ENCODE assay signal across 1 cellular context in the genomic region with DNA sequence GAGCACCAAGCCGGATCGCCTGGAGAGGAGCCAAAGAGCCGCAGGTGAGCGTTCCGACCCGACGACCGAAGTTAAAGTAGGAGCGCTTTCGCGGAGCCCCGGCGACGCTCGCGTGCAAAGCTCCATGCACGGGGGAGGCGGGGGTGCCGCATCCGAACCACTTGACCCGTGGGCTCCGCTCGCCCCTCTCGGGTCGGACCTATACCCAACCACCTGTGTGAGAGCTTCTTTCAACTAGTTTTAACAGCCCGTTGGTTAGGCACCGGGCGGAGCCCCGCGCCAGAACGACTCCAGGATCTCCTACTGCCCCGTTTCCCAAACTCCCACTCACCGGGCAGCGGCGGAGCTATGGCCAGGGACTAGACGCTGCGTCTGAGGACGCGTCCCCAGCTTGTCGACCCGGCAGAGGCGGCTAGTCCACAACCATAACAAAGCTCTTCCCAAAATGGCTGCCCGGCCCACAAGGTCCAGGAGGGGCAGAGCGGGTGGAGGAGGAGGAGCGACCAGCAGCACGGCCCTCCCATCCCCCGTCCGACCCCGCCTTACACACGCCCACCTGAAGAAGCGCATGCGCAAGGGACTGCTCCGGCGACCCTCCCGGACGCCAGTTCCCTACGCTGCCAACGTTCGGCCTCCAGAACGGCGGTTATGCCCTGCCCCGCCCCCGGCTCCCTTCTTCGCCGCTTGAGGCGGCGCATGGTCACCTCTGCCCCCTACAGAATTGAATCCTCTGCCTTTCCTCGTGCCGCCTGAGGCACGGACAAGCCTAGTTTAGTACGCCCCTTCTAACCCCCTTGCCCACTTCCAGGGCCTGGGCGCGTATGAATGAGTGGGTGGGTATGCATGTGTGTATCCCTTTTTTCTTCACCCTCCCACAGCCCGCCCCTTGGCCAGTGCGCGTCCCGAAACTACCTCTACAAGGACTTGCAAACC.
TF ChIP-seq lines count a peak whose summit lies in the region.

GPBP1L1 (minus strand) TSS at position 453 of the 933 bp plus-strand sequence. CDS start 27,446 bp downstream, outside the sequence.

TF ChIP-seq in K562, 482 proteins besides CTCF, POLR2A, EP300 and RAD21 (continued from another document and continues in another):
- TF ChIP-seq, protein P1, sequence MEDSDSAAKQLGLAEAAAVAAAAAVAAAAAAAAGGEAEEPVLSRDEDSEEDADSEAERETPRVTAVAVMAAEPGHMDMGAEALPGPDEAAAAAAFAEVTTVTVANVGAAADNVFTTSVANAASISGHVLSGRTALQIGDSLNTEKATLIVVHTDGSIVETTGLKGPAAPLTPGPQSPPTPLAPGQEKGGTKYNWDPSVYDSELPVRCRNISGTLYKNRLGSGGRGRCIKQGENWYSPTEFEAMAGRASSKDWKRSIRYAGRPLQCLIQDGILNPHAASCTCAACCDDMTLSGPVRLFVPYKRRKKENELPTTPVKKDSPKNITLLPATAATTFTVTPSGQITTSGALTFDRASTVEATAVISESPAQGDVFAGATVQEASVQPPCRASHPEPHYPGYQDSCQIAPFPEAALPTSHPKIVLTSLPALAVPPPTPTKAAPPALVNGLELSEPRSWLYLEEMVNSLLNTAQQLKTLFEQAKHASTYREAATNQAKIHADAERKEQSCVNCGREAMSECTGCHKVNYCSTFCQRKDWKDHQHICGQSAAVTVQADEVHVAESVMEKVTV (CRISPR knock-in tag; IDR thresholded peaks at IDR 0.05), result 0 out of 2 replicates have a peak, but pooled peaks have one; percentile 31
- TF ChIP-seq, protein P2, sequence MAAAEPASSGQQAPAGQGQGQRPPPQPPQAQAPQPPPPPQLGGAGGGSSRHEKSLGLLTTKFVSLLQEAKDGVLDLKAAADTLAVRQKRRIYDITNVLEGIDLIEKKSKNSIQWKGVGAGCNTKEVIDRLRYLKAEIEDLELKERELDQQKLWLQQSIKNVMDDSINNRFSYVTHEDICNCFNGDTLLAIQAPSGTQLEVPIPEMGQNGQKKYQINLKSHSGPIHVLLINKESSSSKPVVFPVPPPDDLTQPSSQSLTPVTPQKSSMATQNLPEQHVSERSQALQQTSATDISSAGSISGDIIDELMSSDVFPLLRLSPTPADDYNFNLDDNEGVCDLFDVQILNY (CRISPR knock-in tag; IDR thresholded peaks at IDR 0.05), result peak; percentile 90
- 0 out of 2 replicates have a peak, but pooled peaks have one; percentile 82 for TF ChIP-seq NR2F6 (CRISPR knock-in tag; IDR thresholded peaks at IDR 0.05)
- TF ChIP-seq, protein P3, sequence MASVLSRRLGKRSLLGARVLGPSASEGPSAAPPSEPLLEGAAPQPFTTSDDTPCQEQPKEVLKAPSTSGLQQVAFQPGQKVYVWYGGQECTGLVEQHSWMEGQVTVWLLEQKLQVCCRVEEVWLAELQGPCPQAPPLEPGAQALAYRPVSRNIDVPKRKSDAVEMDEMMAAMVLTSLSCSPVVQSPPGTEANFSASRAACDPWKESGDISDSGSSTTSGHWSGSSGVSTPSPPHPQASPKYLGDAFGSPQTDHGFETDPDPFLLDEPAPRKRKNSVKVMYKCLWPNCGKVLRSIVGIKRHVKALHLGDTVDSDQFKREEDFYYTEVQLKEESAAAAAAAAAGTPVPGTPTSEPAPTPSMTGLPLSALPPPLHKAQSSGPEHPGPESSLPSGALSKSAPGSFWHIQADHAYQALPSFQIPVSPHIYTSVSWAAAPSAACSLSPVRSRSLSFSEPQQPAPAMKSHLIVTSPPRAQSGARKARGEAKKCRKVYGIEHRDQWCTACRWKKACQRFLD (CRISPR knock-in tag; IDR thresholded peaks at IDR 0.05), result no peak; the same call in 1 of the 2 replicates
- TF ChIP-seq ARID4B (CRISPR knock-in tag; IDR thresholded peaks at IDR 0.05), result peak; percentile 26; the same call in 1 of the 2 replicates
- no peak; the same call in 1 of the 2 replicates for TF ChIP-seq IFI16 (CRISPR knock-in tag; IDR thresholded peaks at IDR 0.05)
- peak; percentile 37 for TF ChIP-seq BRD9 (IDR thresholded peaks at IDR 0.05; ENCODE audit: low read depth, partially characterized antibody)
- TF ChIP-seq MECOM (CRISPR knock-in tag; IDR thresholded peaks at IDR 0.05), result peak; percentile 51
- TF ChIP-seq OTX1 (CRISPR knock-in tag; IDR thresholded peaks at IDR 0.05), result peak; percentile 43; the same call in 1 of the 2 replicates
- no peak for TF ChIP-seq XRCC5 (IDR thresholded peaks at IDR 0.05; ENCODE audit: low read depth, low read length)
- no peak for TF ChIP-seq ZFP36 (IDR thresholded peaks at IDR 0.05; ENCODE audit: low read depth, low read length, partially characterized antibody)
- TF ChIP-seq, protein P4, sequence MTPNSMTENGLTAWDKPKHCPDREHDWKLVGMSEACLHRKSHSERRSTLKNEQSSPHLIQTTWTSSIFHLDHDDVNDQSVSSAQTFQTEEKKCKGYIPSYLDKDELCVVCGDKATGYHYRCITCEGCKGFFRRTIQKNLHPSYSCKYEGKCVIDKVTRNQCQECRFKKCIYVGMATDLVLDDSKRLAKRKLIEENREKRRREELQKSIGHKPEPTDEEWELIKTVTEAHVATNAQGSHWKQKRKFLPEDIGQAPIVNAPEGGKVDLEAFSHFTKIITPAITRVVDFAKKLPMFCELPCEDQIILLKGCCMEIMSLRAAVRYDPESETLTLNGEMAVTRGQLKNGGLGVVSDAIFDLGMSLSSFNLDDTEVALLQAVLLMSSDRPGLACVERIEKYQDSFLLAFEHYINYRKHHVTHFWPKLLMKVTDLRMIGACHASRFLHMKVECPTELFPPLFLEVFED (CRISPR knock-in tag; conservative IDR thresholded peaks at IDR 0.05), result peak; percentile 48; the same call in 1 of the 2 replicates
- TF ChIP-seq SMARCE1 (IDR thresholded peaks at IDR 0.05), result 0 out of 2 replicates have a peak, but pooled peaks have one; percentile 69
- TF ChIP-seq FOXK2 (conservative IDR thresholded peaks at IDR 0.05 in 1 of 2, IDR thresholded peaks at IDR 0.05 in 1 of 2; ENCODE audit: low read depth in 2 of 2), result peak; percentile 17 to 23; a peak in 3 of 4 replicates
- peak; percentile 42 for TF ChIP-seq TFAP4 (CRISPR knock-in tag; IDR thresholded peaks at IDR 0.05; ENCODE audit: borderline replicate concordance)
- TF ChIP-seq MAFF (IDR thresholded peaks at IDR 0.05; ENCODE audit: low read length), result no peak
- TF ChIP-seq, protein P5, sequence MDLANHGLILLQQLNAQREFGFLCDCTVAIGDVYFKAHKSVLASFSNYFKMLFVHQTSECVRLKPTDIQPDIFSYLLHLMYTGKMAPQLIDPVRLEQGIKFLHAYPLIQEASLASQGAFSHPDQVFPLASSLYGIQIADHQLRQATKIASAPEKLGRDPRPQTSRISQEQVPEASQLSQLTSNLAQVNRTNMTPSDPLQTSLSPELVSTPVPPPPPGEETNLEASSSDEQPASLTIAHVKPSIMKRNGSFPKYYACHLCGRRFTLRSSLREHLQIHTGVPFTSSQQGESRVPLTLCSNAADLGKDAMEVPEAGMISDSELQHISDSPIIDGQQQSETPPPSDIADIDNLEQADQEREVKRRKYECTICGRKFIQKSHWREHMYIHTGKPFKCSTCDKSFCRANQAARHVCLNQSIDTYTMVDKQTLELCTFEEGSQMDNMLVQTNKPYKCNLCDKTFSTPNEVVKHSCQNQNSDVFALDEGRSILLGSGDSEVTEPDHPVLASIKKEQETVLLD (IDR thresholded peaks at IDR 0.05), result peak; percentile 96
- TF ChIP-seq BRD4 (IDR thresholded peaks at IDR 0.05), result peak; percentile 87
- peak; percentile 67; the same call in 1 of the 2 replicates for TF ChIP-seq HNRNPL (IDR thresholded peaks at IDR 0.05; ENCODE audit: low read depth, low read length)
- peak; percentile 86 for TF ChIP-seq HLTF (IDR thresholded peaks at IDR 0.05)
- TF ChIP-seq ZNF449 (CRISPR knock-in tag; IDR thresholded peaks at IDR 0.05), result 0 out of 2 replicates have a peak, but pooled peaks have one; percentile 23
- TF ChIP-seq RBM14 (IDR thresholded peaks at IDR 0.05; ENCODE audit: borderline replicate concordance, insufficient read depth, low read depth, low read length), result peak; percentile 31; the same call in 1 of the 2 replicates
- no peak for TF ChIP-seq ILF3 (IDR thresholded peaks at IDR 0.05; ENCODE audit: borderline replicate concordance)
- TF ChIP-seq LCOR (CRISPR knock-in tag; IDR thresholded peaks at IDR 0.05), result 0 out of 2 replicates have a peak, but pooled peaks have one; percentile 22
- TF ChIP-seq ZNF583 (CRISPR knock-in tag; IDR thresholded peaks at IDR 0.05), result peak; percentile 61
- TF ChIP-seq HNRNPLL (IDR thresholded peaks at IDR 0.05; ENCODE audit: low read depth, low read length, poor library complexity, severe bottlenecking), result peak; percentile 98
